In genomic region chr2:200649724-200650123, GRCh38 we compare ENCODE assay signal across 22 cellular contexts.
DNase-seq lines count a peak whose midpoint lies in the region; ATAC-seq and TF ChIP-seq lines count a peak whose summit lies in the region.
"Had no signal": no experiment of that assay in that cellular context is flagged by ENCODE, and none has a peak within 500 bp of the region (broad histone marks: within the 10 kb centered on the region; RNA-seq: fewer than 3 reads in every experiment).

No MANE protein-coding gene starts in this region.

- no peak for TF ChIP-seq POLR2A in thyroid gland (IDR thresholded peaks at IDR 0.05)

- DNase-seq in H9 = no peak
- no peak for DNase-seq in RWPE1 (ENCODE audit: low spot score)
- peak; percentile 21 for DNase-seq in islet precursor cell
- no peak for DNase-seq in neural crest cell (ENCODE audit: low read depth, low spot score)
- no peak for DNase-seq in activated CD8-positive, alpha-beta T cell treated with anti-CD3 and anti-CD28 coated beads for 36 hours
- no peak for DNase-seq in thyroid gland
- DNase-seq in T-helper 2 cell treated with Interferon-gamma antibody and Interleukin-4, amounts not matched to agents 5 μg/mL and 100 μg/mL, for 36 hours (ENCODE audit: low spot score) = no peak
- DNase-seq: CD4-positive, alpha-beta memory T cell; DMS53; EL; HFFc6; NCI-H1105; NCI-H1694; NCI-H2081 treated with DMSO at 0.1 percent for 48 hours; NCI-H446 treated with DMSO at 0.1 percent for 48 hours; NCI-H69; SHP77 had no signal

- H2AFZ ChIP-seq in H9 (ENCODE audit: low read length) = no peak overlapping the region

- no peak overlapping the region for H3K56ac ChIP-seq in H9 (ENCODE audit: insufficient read length, low read depth, low read length)

- peaks cover 0 to 5% of the 10 kb centered on the region in 2 experiments; a peak in 1 of 5 replicates for H3K9me3 Mint-ChIP-seq in H9
- peaks cover 16% of the 10 kb centered on the region for H3K9me3 Mint-ChIP-seq in neural crest cell
- no peaks in the 10 kb centered on the region for H3K9me3 Mint-ChIP-seq in activated CD8-positive, alpha-beta T cell treated with anti-CD3 and anti-CD28 coated beads for 36 hours
- no peaks in the 10 kb centered on the region for H3K9me3 Mint-ChIP-seq in T-helper 2 cell treated with Interferon-gamma antibody and Interleukin-4, amounts not matched to agents 5 μg/mL and 100 μg/mL, for 36 hours
- H3K9me3 Mint-ChIP-seq: HFFc6 had no signal

- H3K36me3 Mint-ChIP-seq in H9 (ENCODE audit: insufficient read depth in 1 of 3, low read depth in 3 of 3) (peaks cover 9 to 34% (median 15%) of the 10 kb centered on the region in 3 experiments; a peak in 6 of 7 replicates), neural crest cell (ENCODE audit: low read depth) (peaks cover 8% of the 10 kb centered on the region)
- no peaks in the 10 kb centered on the region for H3K36me3 Mint-ChIP-seq in activated CD8-positive, alpha-beta T cell treated with anti-CD3 and anti-CD28 coated beads for 36 hours (ENCODE audit: low read depth)
- H3K36me3 Mint-ChIP-seq in T-helper 2 cell treated with Interferon-gamma antibody and Interleukin-4, amounts not matched to agents 5 μg/mL and 100 μg/mL, for 36 hours (ENCODE audit: low read depth) = no peaks in the 10 kb centered on the region
- H3K36me3 Mint-ChIP-seq: CD4-positive, alpha-beta memory T cell had no signal

- H2BK20ac ChIP-seq in H9 (ENCODE audit: low read depth, low read length, poor library complexity, severe bottlenecking) = no peak overlapping the region

- H4K20me1 ChIP-seq in H9 (ENCODE audit: control insufficient read depth, insufficient read depth, insufficient read length) = no peaks in the 10 kb centered on the region
- H4K20me1 ChIP-seq: BLaER1 had no signal

- no peak overlapping the region for H2AK5ac ChIP-seq in H9 (ENCODE audit: insufficient read length, low read length)

- peak overlapping the region in 2 of 3 experiments; percentile 83 to 92; a peak in 4 of 7 replicates for H3K27ac Mint-ChIP-seq in H9
- peak overlapping the region; percentile 46 for H3K27ac Mint-ChIP-seq in neural crest cell (ENCODE audit: unreplicated experiment)
- no peak overlapping the region for H3K27ac Mint-ChIP-seq in activated CD8-positive, alpha-beta T cell treated with anti-CD3 and anti-CD28 coated beads for 36 hours
- H3K27ac Mint-ChIP-seq in T-helper 2 cell treated with Interferon-gamma antibody and Interleukin-4, amounts not matched to agents 5 μg/mL and 100 μg/mL, for 36 hours = no peak overlapping the region
- H3K27ac Mint-ChIP-seq: HFFc6 had no signal

- H2BK120ac ChIP-seq in H9 (ENCODE audit: low read depth, low read length, poor library complexity, severe bottlenecking) = no peak overlapping the region

- no peak overlapping the region for H2BK12ac ChIP-seq in H9 (ENCODE audit: insufficient read length, low read depth, low read length)

- intact Hi-C loops in activated CD8-positive, alpha-beta T cell treated with anti-CD3 and anti-CD28 coated beads for 36 hours (cut with micrococcal nuclease) = no loop called here
- intact Hi-C loops in thyroid gland (cut with DNase I) = no loop called here

- no peaks in the 10 kb centered on the region; the same call in none of the 2 replicates for H3K27me3 Mint-ChIP-seq in H9 (ENCODE audit: low read depth)
- no peaks in the 10 kb centered on the region for H3K27me3 Mint-ChIP-seq in neural crest cell (ENCODE audit: low read depth)
- H3K27me3 Mint-ChIP-seq in activated CD8-positive, alpha-beta T cell treated with anti-CD3 and anti-CD28 coated beads for 36 hours = peaks cover 9% of the 10 kb centered on the region
- H3K27me3 Mint-ChIP-seq in T-helper 2 cell treated with Interferon-gamma antibody and Interleukin-4, amounts not matched to agents 5 μg/mL and 100 μg/mL, for 36 hours (ENCODE audit: low read depth) = peaks cover 24% of the 10 kb centered on the region

- no peaks in the 10 kb centered on the region for H3K79me1 ChIP-seq in H9 (ENCODE audit: insufficient read depth, low read depth, low read length, poor library complexity, severe bottlenecking)

- H3K23me2 ChIP-seq in H9 (ENCODE audit: insufficient read length, low read depth, low read length, poor library complexity, severe bottlenecking) = no peaks in the 10 kb centered on the region

- H3K27me3 ChIP-seq in H9 (ENCODE audit: insufficient read depth, low read length) = no peaks in the 10 kb centered on the region
- no peaks in the 10 kb centered on the region for H3K27me3 ChIP-seq in thyroid gland
- H3K27me3 ChIP-seq: BLaER1 had no signal

- POLR2A ChIA-PET in RWPE1 (lab: Yijun Ruan, JAX; ENCODE audit: low non-redundant PET) = no interaction called here
- POLR2A ChIA-PET in activated CD8-positive, alpha-beta T cell treated with anti-CD3 and anti-CD28 coated beads for 36 hours (lab: Charles Lee) = no interaction called here

- H4K8ac ChIP-seq in H9 (replicated peaks; ENCODE audit: insufficient read length, low read depth, low read length) = no peak overlapping the region

- no peak overlapping the region for H3K23ac ChIP-seq in H9 (ENCODE audit: insufficient read length, low read depth, low read length)

- H3K4me3 Mint-ChIP-seq in H9 (no peak overlapping the region), neural crest cell (no peak overlapping the region)
- H3K4me3 Mint-ChIP-seq in activated CD8-positive, alpha-beta T cell treated with anti-CD3 and anti-CD28 coated beads for 36 hours = no peak overlapping the region
- no peak overlapping the region for H3K4me3 Mint-ChIP-seq in T-helper 2 cell treated with Interferon-gamma antibody and Interleukin-4, amounts not matched to agents 5 μg/mL and 100 μg/mL, for 36 hours
- H3K4me3 Mint-ChIP-seq: CD4-positive, alpha-beta memory T cell; HFFc6 had no signal

- no peaks in the 10 kb centered on the region for H3K36me3 ChIP-seq in thyroid gland
- H3K36me3 ChIP-seq: BLaER1 had no signal

- no peak overlapping the region for H3T11ph ChIP-seq in H9 (ENCODE audit: low read length)

- no peak overlapping the region for H2BK5ac ChIP-seq in H9 (ENCODE audit: insufficient read length, low read length)

- no peak overlapping the region for H3K9ac ChIP-seq in H9 (ENCODE audit: extremely low read depth, insufficient read length, low read length)
- H3K9ac ChIP-seq: BLaER1 had no signal

- CTCF ChIA-PET in RWPE1 (lab: Yijun Ruan, JAX) = no interaction called here
- CTCF ChIA-PET in activated CD8-positive, alpha-beta T cell treated with anti-CD3 and anti-CD28 coated beads for 36 hours (lab: Charles Lee) = interaction anchor here (0.7 to 1.7 kb wide), 2 partner anchors 11 to 56 kb away, joined by 3 to 4 read pairs; no protein-coding TSS in a partner anchor

- H4K5ac ChIP-seq in H9 (ENCODE audit: insufficient read length, low read depth, low read length) = no peak overlapping the region

- no peaks in the 10 kb centered on the region for H3K4me1 ChIP-seq in H9 (ENCODE audit: insufficient read depth, low read length)
- H3K4me1 ChIP-seq in thyroid gland = no peaks in the 10 kb centered on the region
- H3K4me1 ChIP-seq: BLaER1 had no signal

- H2BK15ac ChIP-seq in H9 (ENCODE audit: low read depth, low read length) = no peak overlapping the region

- no peak overlapping the region for H4K91ac ChIP-seq in H9 (ENCODE audit: insufficient read length, low read depth, low read length)

- no peaks in the 10 kb centered on the region for H3K79me2 ChIP-seq in H9 (ENCODE audit: insufficient read depth, low read length)

- H3K4me3 ChIP-seq in thyroid gland (replicated peaks in 1 of 3) = no peak overlapping the region
- H3K4me3 ChIP-seq: A549, BLaER1, GM12878 had no signal

- H3K27ac ChIP-seq in H9 (ENCODE audit: insufficient read length, low read depth, low read length) (no peak overlapping the region), RWPE1 (peak overlapping the region; percentile 58; the same call in 1 of the 2 replicates), thyroid gland (no peak overlapping the region)
- H3K27ac ChIP-seq: BLaER1 had no signal

- ATAC-seq in activated CD8-positive, alpha-beta T cell treated with anti-CD3 and anti-CD28 coated beads for 36 hours = no peak
- no peak for ATAC-seq in GM21381 (IDR thresholded peaks at IDR 0.05; ENCODE audit: unreplicated experiment)
- ATAC-seq: A549, GM12878, SK-N-SH treated with all-trans-retinoic acid at 6 μM for 48 hours had no signal

- no peak overlapping the region for H3K4me2 ChIP-seq in H9 (ENCODE audit: insufficient read depth, insufficient read length, low read length)
- H3K4me2 ChIP-seq: BLaER1 had no signal

- TF ChIP-seq CTCF in H9 (conservative IDR thresholded peaks at IDR 0.05) (no peak), RWPE1 (conservative IDR thresholded peaks at IDR 0.05; ENCODE audit: low read depth) (no peak), neural crest cell (conservative IDR thresholded peaks at IDR 0.05) (no peak), thyroid gland (IDR thresholded peaks at IDR 0.05) (no peak)
- TF ChIP-seq CTCF in activated CD8-positive, alpha-beta T cell treated with anti-CD3 and anti-CD28 coated beads for 36 hours (IDR thresholded peaks at IDR 0.05) = no peak

- no peak overlapping the region for H3K14ac ChIP-seq in H9 (ENCODE audit: insufficient read depth, low read length)

- H3K18ac ChIP-seq in H9 (ENCODE audit: insufficient read length, low read depth, low read length) = no peak overlapping the region

- H3K4ac ChIP-seq in H9 (ENCODE audit: low read depth, low read length) = no peak overlapping the region

- peaks cover 20 to 23% of the 10 kb centered on the region in 2 experiments for H3K4me1 Mint-ChIP-seq in H9
- H3K4me1 Mint-ChIP-seq in neural crest cell = no peaks in the 10 kb centered on the region
- no peaks in the 10 kb centered on the region for H3K4me1 Mint-ChIP-seq in activated CD8-positive, alpha-beta T cell treated with anti-CD3 and anti-CD28 coated beads for 36 hours (ENCODE audit: low read depth)
- H3K4me1 Mint-ChIP-seq in T-helper 2 cell treated with Interferon-gamma antibody and Interleukin-4, amounts not matched to agents 5 μg/mL and 100 μg/mL, for 36 hours (ENCODE audit: low read depth) = no peaks in the 10 kb centered on the region
- H3K4me1 Mint-ChIP-seq: CD4-positive, alpha-beta memory T cell had no signal

- H3K9me3 ChIP-seq in H9 (ENCODE audit: control insufficient read depth, low read depth, low read length) = no peaks in the 10 kb centered on the region
- no peaks in the 10 kb centered on the region for H3K9me3 ChIP-seq in thyroid gland
- H3K9me3 ChIP-seq: BLaER1 had no signal

- no CpG with 5 or more reads among the region's 3 CpGs for WGBS in H9 (ENCODE audit: extremely low coverage, insufficient read length, low lambda C conversion rate)
- WGBS in thyroid gland, 2 donors = 74 to 86% methylated on average over 3 of the region's 3 CpGs

Comparison
In these comparisons a context has a peak if more than half of its experiments do, and no peak if none do; other contexts are left out.
1. H3K27ac Mint-ChIP-seq: peak in H9 (2 of 3) and neural crest cell (single experiment); none in activated CD8-positive, alpha-beta T cell treated with anti-CD3 and anti-CD28 coated beads for 36 hours (single experiment) and T-helper 2 cell treated with Interferon-gamma antibody and Interleukin-4, amounts not matched to agents 5 μg/mL and 100 μg/mL, for 36 hours (single experiment).